8 cellular contexts compared by ENCODE assay signal in genomic region chr10:22714524-22715289, GRCh38. TPM values are rescaled to one million over a fixed set of nuclear protein-coding genes. Genes with fewer than 3 reads are reported as not detected.
DNase-seq lines count a peak whose midpoint lies in the region; ATAC-seq and TF ChIP-seq lines count a peak whose summit lies in the region.

PIP4K2A (minus strand) TSS chr10:22714578; CDS start chr10:22714326, 252 bp downstream.

- H3K4me1 ChIP-seq in CD4-positive, alpha-beta memory T cell (ENCODE audit: insufficient read depth, low read length), result peaks cover 34% of the 10 kb centered on the region
- peaks cover 10% of the 10 kb centered on the region for H3K4me1 ChIP-seq in RWPE2 (ENCODE audit: insufficient read depth, poor library complexity, severe bottlenecking)
- peaks cover 9% of the 10 kb centered on the region for H3K4me1 ChIP-seq in neural progenitor cell
- peaks cover 10% of the 10 kb centered on the region for H3K4me1 ChIP-seq in stomach smooth muscle (ENCODE audit: control insufficient read depth, insufficient read depth, low read length)

- H3K9me3 ChIP-seq in CD4-positive, alpha-beta memory T cell (ENCODE audit: control insufficient read depth in 1 of 2, low read length in 2 of 2), result no peaks in the 10 kb centered on the region
- H3K9me3 ChIP-seq in RWPE2 (ENCODE audit: severe bottlenecking) (no peaks in the 10 kb centered on the region), neural progenitor cell (ENCODE audit: low read depth) (no peaks in the 10 kb centered on the region), stomach smooth muscle (ENCODE audit: control insufficient read depth in 2 of 2, low read length in 2 of 2) (no peaks in the 10 kb centered on the region)

- no peaks in the 10 kb centered on the region for H3K27me3 ChIP-seq in CD4-positive, alpha-beta memory T cell (ENCODE audit: insufficient read depth, low read length)
- H3K27me3 ChIP-seq in RWPE2 (ENCODE audit: insufficient read depth, poor library complexity, severe bottlenecking) (no peaks in the 10 kb centered on the region), neural progenitor cell (peaks cover 34% of the 10 kb centered on the region), stomach smooth muscle (ENCODE audit: control insufficient read depth in 1 of 2, insufficient read depth in 2 of 2, low read length in 2 of 2) (no peaks in the 10 kb centered on the region)

- peak within 1 kb of the TSS; percentile 88 to 96 (median 92) for H3K27ac Mint-ChIP-seq in CD4-positive, alpha-beta memory T cell
- peak within 1 kb of the TSS; percentile 2 for H3K27ac Mint-ChIP-seq in neural progenitor cell

- POLR2A ChIA-PET in CD4-positive, alpha-beta memory T cell (lab: Charles Lee; ENCODE audit: partially characterized antibody), result interaction anchor here (0.9 to 9.0 kb wide), 20 partner anchors 8 to 399 kb away, joined by 3 to 189 read pairs (median 6); partner anchors contain the start of gene COMMD3

- TF ChIP-seq CTCF in RWPE2 (IDR thresholded peaks at IDR 0.05; ENCODE audit: poor library complexity, severe bottlenecking), result no peak
- no peak for TF ChIP-seq CTCF in neural progenitor cell (IDR thresholded peaks at IDR 0.05)

- H3K36me3 ChIP-seq in CD4-positive, alpha-beta memory T cell (ENCODE audit: insufficient read depth, low read length), result no peaks in the 10 kb centered on the region
- H3K36me3 ChIP-seq in RWPE2 (ENCODE audit: low read depth) (no peaks in the 10 kb centered on the region), neural progenitor cell (no peaks in the 10 kb centered on the region), stomach smooth muscle (ENCODE audit: control insufficient read depth in 2 of 2, insufficient read depth in 2 of 2, low read length in 2 of 2) (no peaks in the 10 kb centered on the region)

- no peaks in the 10 kb centered on the region for H3K9me3 Mint-ChIP-seq in CD4-positive, alpha-beta memory T cell
- H3K9me3 Mint-ChIP-seq in neural progenitor cell, result no peaks in the 10 kb centered on the region

- H4K20me1 ChIP-seq in neural progenitor cell (ENCODE audit: low read depth), result peaks cover 40% of the 10 kb centered on the region

- peak within 1 kb of the TSS; percentile 92 for H3K4me2 ChIP-seq in neural progenitor cell

- peak within 1 kb of the TSS; percentile 77 to 79 for H3K4me3 ChIP-seq in CD4-positive, alpha-beta memory T cell (ENCODE audit: low read length in 2 of 2)
- H3K4me3 ChIP-seq in RWPE2 (ENCODE audit: severe bottlenecking) (peak within 1 kb of the TSS; percentile 99), neural progenitor cell (peak within 1 kb of the TSS; percentile 71), stomach smooth muscle (ENCODE audit: low read length in 2 of 2) (peak within 1 kb of the TSS; percentile 79 to 93)

- peaks cover 8% of the 10 kb centered on the region for H3F3A ChIP-seq in neural progenitor cell (ENCODE audit: low read depth)

- DNase-seq in CD4-positive, alpha-beta memory T cell, result peak; percentile 71 to 84 (median 81)
- DNase-seq in RWPE2 (ENCODE audit: low spot score) (no peak), foreskin melanocyte (peak; percentile 58), neural progenitor cell (ENCODE audit: low spot score) (peak; percentile 88)
- peak; percentile 35 to 74 (median 40) for DNase-seq in activated naive CD4-positive, alpha-beta T cell (lab: John Stamatoyannopoulos, UW)

- ATAC-seq in GM19328 (IDR thresholded peaks at IDR 0.05; ENCODE audit: unreplicated experiment) (peak; percentile 68), HG03457 (IDR thresholded peaks at IDR 0.05; ENCODE audit: unreplicated experiment) (peak; percentile 61), RWPE2 (ENCODE audit: low read depth) (peak; percentile 89)

- peak within 1 kb of the TSS; percentile 87 to 98 (median 96) for H3K4me3 Mint-ChIP-seq in CD4-positive, alpha-beta memory T cell
- peak within 1 kb of the TSS; percentile 90 for H3K4me3 Mint-ChIP-seq in neural progenitor cell

- H3K4me1 Mint-ChIP-seq in CD4-positive, alpha-beta memory T cell, result peaks cover 28 to 40% (median 31%) of the 10 kb centered on the region in 4 donors
- peaks cover 16% of the 10 kb centered on the region for H3K4me1 Mint-ChIP-seq in neural progenitor cell

- CTCF ChIA-PET in CD4-positive, alpha-beta memory T cell (lab: Charles Lee; ENCODE audit: partially characterized antibody), result interaction anchor here (1.2 kb wide), 1 partner anchor 96 kb away, joined by 4 read pairs; no protein-coding TSS in a partner anchor

- H3K9ac ChIP-seq in neural progenitor cell, result no peak within 1 kb of the TSS
- peak within 1 kb of the TSS; percentile 77 to 86 for H3K9ac ChIP-seq in stomach smooth muscle (ENCODE audit: low read length in 2 of 2)

- peaks cover 0 to 15% of the 10 kb centered on the region in 2 donors for H3K36me3 Mint-ChIP-seq in CD4-positive, alpha-beta memory T cell
- peaks cover 3% of the 10 kb centered on the region for H3K36me3 Mint-ChIP-seq in neural progenitor cell

- intact Hi-C loops in CD4-positive, alpha-beta memory T cell (cut with micrococcal nuclease), result loop anchor here (1.0 to 10.0 kb wide), 4 partner anchors 32 to 270 kb away; no protein-coding TSS in a partner anchor

- peak within 1 kb of the TSS; percentile 94 for H2AFZ ChIP-seq in neural progenitor cell (replicated peaks)

- peak within 1 kb of the TSS; percentile 88 for H3K27ac ChIP-seq in CD4-positive, alpha-beta memory T cell (ENCODE audit: low read depth, low read length)
- H3K27ac ChIP-seq in RWPE2 (ENCODE audit: poor library complexity, severe bottlenecking) (peak within 1 kb of the TSS; percentile 27), neural progenitor cell (no peak within 1 kb of the TSS), stomach smooth muscle (ENCODE audit: low read length) (peak within 1 kb of the TSS; percentile 74)

- peaks cover 42% of the 10 kb centered on the region for H3K79me2 ChIP-seq in neural progenitor cell (ENCODE audit: low read depth)

- H3K27me3 Mint-ChIP-seq in CD4-positive, alpha-beta memory T cell, result no peaks in the 10 kb centered on the region
- peaks cover 17% of the 10 kb centered on the region for H3K27me3 Mint-ChIP-seq in neural progenitor cell (ENCODE audit: insufficient read depth, low read depth)

RNA-seq across cellular contexts. Expression of gene PIP4K2A, which starts in this region (rescaled TPM):
- 100 to 1,000 TPM; 171 to 179 TPM for total RNA-seq in CD4-positive, alpha-beta memory T cell
- 10 to 100 TPM; 33.4 to 87.0 TPM for polyA plus RNA-seq in CD4-positive, alpha-beta memory T cell
- 23.7 and 37.6 TPM in 2 replicates for total RNA-seq in neural progenitor cell (ENCODE audit: low replicate concordance)
